12 cellular contexts compared by ENCODE assay signal in the genomic region with DNA sequence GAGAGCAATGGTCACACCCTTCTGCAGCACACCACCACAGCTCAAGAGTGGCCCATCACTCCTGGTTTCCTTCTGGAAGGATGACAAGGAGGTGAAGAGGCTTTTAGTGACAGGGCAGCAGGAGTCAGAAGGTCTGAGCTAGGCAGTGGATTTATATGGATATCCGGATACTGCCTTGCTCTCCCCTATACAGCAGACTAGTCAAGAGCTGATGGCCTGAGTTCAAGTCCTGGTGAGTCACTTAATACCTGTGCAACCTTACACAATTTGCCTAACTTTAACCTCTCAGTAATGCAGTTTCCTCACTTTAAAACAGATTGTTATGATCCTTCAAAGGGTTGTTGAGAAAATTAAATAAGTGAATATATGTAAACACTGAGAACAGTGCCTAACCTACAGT. TPM values are rescaled to one million over a fixed set of nuclear protein-coding genes. Genes with fewer than 3 reads are reported as not detected.
DNase-seq lines count a peak whose midpoint lies in the region; ATAC-seq and TF ChIP-seq lines count a peak whose summit lies in the region.
"Had no signal": no experiment of that assay in that cellular context is flagged by ENCODE, and none has a peak within 500 bp of the region (broad histone marks: within the 10 kb centered on the region; RNA-seq: fewer than 3 reads in every experiment).

No MANE protein-coding gene starts in this region.

- no peaks in the 10 kb centered on the region for H3K27me3 Mint-ChIP-seq in activated CD8-positive, alpha-beta T cell treated with anti-CD3 and anti-CD28 coated beads, Interleukin-2, amount 10 ng/mL, durations not matched to agents 7 days and 5 days (ENCODE audit: low read depth)
- H3K27me3 Mint-ChIP-seq in stimulated activated memory B cell treated with anti-CD40 and anti-IgM and Interleukin-4, amounts not matched to agents 10 μg/mL and 1 μg/mL and 100 μg/mL, for 72 hours: no peaks in the 10 kb centered on the region
- H3K27me3 Mint-ChIP-seq in immature natural killer cell (ENCODE audit: low read depth in 3 of 3): peaks cover 0 to 2% (median 0%) of the 10 kb centered on the region in 3 donors
- H3K27me3 Mint-ChIP-seq: CD4-positive, CD25-positive, alpha-beta regulatory T cell had no signal

- H3K4me1 ChIP-seq in HEK293 (ENCODE audit: control insufficient read depth, insufficient read depth, low read length) (peaks cover 11% of the 10 kb centered on the region), hepatocyte (ENCODE audit: insufficient read depth) (peaks cover 83% of the 10 kb centered on the region)

- H2AFZ ChIP-seq in hepatocyte: no peak overlapping the region

- CTCF ChIA-PET in HEK293 (lab: Yijun Ruan, JAX): interaction anchor here (1.0 to 3.5 kb wide), 5 partner anchors 8 to 379 kb away, joined by 3 to 19 read pairs (median 5); a partner anchor contains a TSS
- CTCF ChIA-PET in activated CD8-positive, alpha-beta T cell treated with anti-CD3 and anti-CD28 coated beads, Interleukin-2, amount 10 ng/mL, durations not matched to agents 7 days and 5 days (lab: Charles Lee): interaction anchor here (0.9 to 5.8 kb wide), 3 partner anchors 8 to 33 kb away, joined by 4 to 35 read pairs (median 4); a partner anchor contains a TSS

- POLR2A ChIA-PET in HEK293 (lab: Yijun Ruan, JAX): interaction anchor here (1.1 kb wide), 1 partner anchor 19 kb away, joined by 5 read pairs; no protein-coding TSS in a partner anchor
- POLR2A ChIA-PET in activated CD8-positive, alpha-beta T cell treated with anti-CD3 and anti-CD28 coated beads, Interleukin-2, amount 10 ng/mL, durations not matched to agents 7 days and 5 days (lab: Charles Lee): no interaction called here

- peaks cover 48% of the 10 kb centered on the region for H3K4me1 Mint-ChIP-seq in activated CD8-positive, alpha-beta T cell treated with anti-CD3 and anti-CD28 coated beads, Interleukin-2, amount 10 ng/mL, durations not matched to agents 7 days and 5 days (ENCODE audit: low read depth)
- peaks cover 37% of the 10 kb centered on the region for H3K4me1 Mint-ChIP-seq in stimulated activated memory B cell treated with anti-CD40 and anti-IgM and Interleukin-4, amounts not matched to agents 10 μg/mL and 1 μg/mL and 100 μg/mL, for 72 hours
- peaks cover 20 to 23% of the 10 kb centered on the region in 2 donors for H3K4me1 Mint-ChIP-seq in immature natural killer cell

- H3K9me3 ChIP-seq in HEK293 (ENCODE audit: control insufficient read depth, insufficient read depth, low read depth, low read length): no peaks in the 10 kb centered on the region
- no peaks in the 10 kb centered on the region for H3K9me3 ChIP-seq in hepatocyte (ENCODE audit: low read depth)
- H3K9me3 ChIP-seq: thyroid gland had no signal

- no peak overlapping the region for H3K4me2 ChIP-seq in hepatocyte

- no peaks in the 10 kb centered on the region for H3K27me3 ChIP-seq in hepatocyte
- H3K27me3 ChIP-seq: thyroid gland had no signal

- no peak overlapping the region for H3K4me3 Mint-ChIP-seq in activated CD8-positive, alpha-beta T cell treated with anti-CD3 and anti-CD28 coated beads, Interleukin-2, amount 10 ng/mL, durations not matched to agents 7 days and 5 days
- no peak overlapping the region for H3K4me3 Mint-ChIP-seq in stimulated activated memory B cell treated with anti-CD40 and anti-IgM and Interleukin-4, amounts not matched to agents 10 μg/mL and 1 μg/mL and 100 μg/mL, for 72 hours
- H3K4me3 Mint-ChIP-seq in immature natural killer cell: peak overlapping the region in 1 of 5 donors; percentile 33

- TF ChIP-seq CTCF in HEK293 (tag by site-specific recombination; IDR thresholded peaks at IDR 0.05) (no peak), hepatocyte (IDR thresholded peaks at IDR 0.05; ENCODE audit: poor library complexity) (no peak)

- no peaks in the 10 kb centered on the region for H3K9me3 Mint-ChIP-seq in activated CD8-positive, alpha-beta T cell treated with anti-CD3 and anti-CD28 coated beads, Interleukin-2, amount 10 ng/mL, durations not matched to agents 7 days and 5 days (ENCODE audit: insufficient read depth)
- no peaks in the 10 kb centered on the region for H3K9me3 Mint-ChIP-seq in stimulated activated memory B cell treated with anti-CD40 and anti-IgM and Interleukin-4, amounts not matched to agents 10 μg/mL and 1 μg/mL and 100 μg/mL, for 72 hours
- H3K9me3 Mint-ChIP-seq in immature natural killer cell: no peaks in the 10 kb centered on the region
- H3K9me3 Mint-ChIP-seq: CD4-positive, CD25-positive, alpha-beta regulatory T cell had no signal

- H3K27ac ChIP-seq in HEK293 (ENCODE audit: extremely low read depth, low read depth, low read length): no peak overlapping the region
- H3K27ac ChIP-seq in hepatocyte: peak overlapping the region; percentile 91

- no peak for DNase-seq in activated CD8-positive, alpha-beta T cell treated with anti-CD3 and anti-CD28 coated beads, Interleukin-2, amount 10 ng/mL, durations not matched to agents 7 days and 5 days
- DNase-seq in hepatocyte (ENCODE audit: low spot score) (no peak), immature natural killer cell (no peak), hippocampal formation (lab: John Stamatoyannopoulos, UW) (no peak), NCI-H1436 (lab: John Stamatoyannopoulos, UW) (no peak)
- DNase-seq: CD4-positive, CD25-positive, alpha-beta regulatory T cell; EL; NK-92 treated with Interleukin-12 subunit alpha and Interleukin-12 subunit beta, amount 100 ng/mL, for 24 hours; stimulated activated CD4-positive, alpha-beta T cell treated with anti-CD3 and anti-CD28 coated beads, Interleukin-15, amount 100 ng/mL, for 24 hours; thyroid gland had no signal

- no peak overlapping the region for H3K4me3 ChIP-seq in HEK293 (ENCODE audit: low read depth, low read length)
- no peak overlapping the region for H3K4me3 ChIP-seq in hepatocyte
- H3K4me3 ChIP-seq: thyroid gland had no signal

- H3K27ac Mint-ChIP-seq in activated CD8-positive, alpha-beta T cell treated with anti-CD3 and anti-CD28 coated beads, Interleukin-2, amount 10 ng/mL, durations not matched to agents 7 days and 5 days: peak overlapping the region; percentile 18
- peak overlapping the region; percentile 50 for H3K27ac Mint-ChIP-seq in stimulated activated memory B cell treated with anti-CD40 and anti-IgM and Interleukin-4, amounts not matched to agents 10 μg/mL and 1 μg/mL and 100 μg/mL, for 72 hours
- peak overlapping the region in 2 of 6 donors; percentile 45 to 51 for H3K27ac Mint-ChIP-seq in immature natural killer cell

- WGBS in hepatocyte (ENCODE audit: low lambda C conversion rate, missing lambda C conversion rate): 100% methylated on average over 1 of the region's 1 CpG

- no peaks in the 10 kb centered on the region for H4K20me1 ChIP-seq in hepatocyte (ENCODE audit: insufficient read depth, poor library complexity, severe bottlenecking)

- H3K36me3 ChIP-seq in HEK293 (ENCODE audit: control insufficient read depth in 2 of 2, insufficient read depth in 1 of 2, low read length in 2 of 2) (no peaks in the 10 kb centered on the region), hepatocyte (replicated peaks; ENCODE audit: insufficient read depth, low read depth) (no peaks in the 10 kb centered on the region)
- H3K36me3 ChIP-seq: thyroid gland had no signal

- no peak for ATAC-seq in activated CD8-positive, alpha-beta T cell treated with anti-CD3 and anti-CD28 coated beads, Interleukin-2, amount 10 ng/mL, durations not matched to agents 7 days and 5 days
- ATAC-seq in stimulated activated memory B cell treated with anti-CD40 and anti-IgM and Interleukin-4, amounts not matched to agents 10 μg/mL and 1 μg/mL and 100 μg/mL, for 72 hours: no peak

- no peaks in the 10 kb centered on the region for H3K36me3 Mint-ChIP-seq in activated CD8-positive, alpha-beta T cell treated with anti-CD3 and anti-CD28 coated beads, Interleukin-2, amount 10 ng/mL, durations not matched to agents 7 days and 5 days (ENCODE audit: low read depth)
- H3K36me3 Mint-ChIP-seq in stimulated activated memory B cell treated with anti-CD40 and anti-IgM and Interleukin-4, amounts not matched to agents 10 μg/mL and 1 μg/mL and 100 μg/mL, for 72 hours: peaks cover 7% of the 10 kb centered on the region
- no peaks in the 10 kb centered on the region for H3K36me3 Mint-ChIP-seq in immature natural killer cell

- no peaks in the 10 kb centered on the region for H3K9me2 ChIP-seq in hepatocyte (replicated peaks; ENCODE audit: insufficient read depth)

- H3K79me2 ChIP-seq in hepatocyte: peaks cover 94% of the 10 kb centered on the region

TF ChIP-seq in HEK293, 187 proteins besides CTCF, POLR2A, EP300 and RAD21:
- no peak for TF ChIP-seq ZNF510 (tag by site-specific recombination; IDR thresholded peaks at IDR 0.05; ENCODE audit: insufficient replicate concordance)
- 0 out of 2 replicates have a peak, but pooled peaks have one; percentile 10 for TF ChIP-seq ZNF664 (tag by site-specific recombination; IDR thresholded peaks at IDR 0.05)
- TF ChIP-seq, protein P1, sequence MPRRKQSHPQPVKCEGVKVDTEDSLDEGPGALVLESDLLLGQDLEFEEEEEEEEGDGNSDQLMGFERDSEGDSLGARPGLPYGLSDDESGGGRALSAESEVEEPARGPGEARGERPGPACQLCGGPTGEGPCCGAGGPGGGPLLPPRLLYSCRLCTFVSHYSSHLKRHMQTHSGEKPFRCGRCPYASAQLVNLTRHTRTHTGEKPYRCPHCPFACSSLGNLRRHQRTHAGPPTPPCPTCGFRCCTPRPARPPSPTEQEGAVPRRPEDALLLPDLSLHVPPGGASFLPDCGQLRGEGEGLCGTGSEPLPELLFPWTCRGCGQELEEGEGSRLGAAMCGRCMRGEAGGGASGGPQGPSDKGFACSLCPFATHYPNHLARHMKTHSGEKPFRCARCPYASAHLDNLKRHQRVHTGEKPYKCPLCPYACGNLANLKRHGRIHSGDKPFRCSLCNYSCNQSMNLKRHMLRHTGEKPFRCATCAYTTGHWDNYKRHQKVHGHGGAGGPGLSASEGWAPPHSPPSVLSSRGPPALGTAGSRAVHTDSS (tag by site-specific recombination; IDR thresholded peaks at IDR 0.05): no peak
TF ChIP-seq in HEK293: peak in this region for 1.

RNA-seq across cellular contexts. Expression of a gene that starts 22.9 kb away (rescaled TPM):
- total RNA-seq in activated CD8-positive, alpha-beta T cell treated with anti-CD3 and anti-CD28 coated beads, Interleukin-2, amount 10 ng/mL, durations not matched to agents 7 days and 5 days: 10 to 100 TPM; 53.4 to 53.8 TPM
- 22.0 and 35.6 TPM in 2 replicates for total RNA-seq in hepatocyte
- 32.2 and 33.8 TPM in 2 replicates for polyA plus RNA-seq in hepatocyte
- 10 to 100 TPM in 1 of 3 donors, 1 to 10 TPM in 2; 1.5 to 32.5 (median 5.2) TPM for polyA plus RNA-seq in immature natural killer cell
